9 cellular contexts compared by ENCODE assay signal in the genomic region with DNA sequence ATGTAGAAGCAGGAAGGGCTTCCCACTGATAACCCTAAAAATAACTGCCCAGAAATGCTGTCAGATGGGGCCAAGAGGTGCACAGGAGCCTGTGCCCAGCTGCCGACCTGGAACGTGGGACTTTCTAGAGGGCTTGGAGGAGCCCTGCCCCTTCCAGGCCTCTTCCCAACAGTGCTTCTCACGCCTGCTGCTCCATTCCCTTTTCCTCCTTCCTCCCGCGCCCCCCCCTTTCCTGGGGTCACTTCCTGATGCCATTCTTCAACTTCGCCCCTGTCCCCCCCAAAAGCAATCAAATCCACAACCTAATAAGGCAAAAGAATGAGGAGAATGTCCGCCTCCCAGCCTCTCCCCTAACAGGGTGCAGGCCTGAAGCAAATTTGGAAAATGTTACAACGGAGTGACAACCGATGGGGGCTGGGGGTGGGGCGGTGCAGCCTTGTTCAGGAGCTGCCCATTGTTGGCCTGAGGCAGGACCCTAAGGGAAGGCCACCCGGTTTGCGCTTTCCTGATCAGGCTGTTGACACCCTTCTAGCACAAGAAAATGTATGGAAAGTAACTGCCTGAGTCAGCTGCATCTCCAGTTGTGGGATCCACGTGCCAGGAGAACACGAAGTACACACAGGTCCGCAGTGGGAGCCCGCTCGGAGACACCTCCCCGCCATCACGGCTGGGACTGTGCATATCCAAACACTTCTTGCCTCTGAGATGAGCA. TPM values are rescaled to one million over a fixed set of nuclear protein-coding genes. Genes with fewer than 3 reads are reported as not detected.
DNase-seq lines count a peak whose midpoint lies in the region; ATAC-seq and TF ChIP-seq lines count a peak whose summit lies in the region.
"Had no signal": no experiment of that assay in that cellular context is flagged by ENCODE, and none has a peak within 500 bp of the region (broad histone marks: within the 10 kb centered on the region; RNA-seq: fewer than 3 reads in every experiment).

No MANE protein-coding gene starts in this region.

- H3K27ac ChIP-seq in CD8-positive, alpha-beta memory T cell (ENCODE audit: low read depth, low read length), result peak overlapping the region; percentile 14
- H3K27ac ChIP-seq in SK-N-SH (ENCODE audit: low read depth in 2 of 2, low read length in 1 of 2), result peak overlapping the region; percentile 81 to 86
- peak overlapping the region; percentile 95 for H3K27ac ChIP-seq in parathyroid adenoma

- no peaks in the 10 kb centered on the region for H3K9me2 ChIP-seq in SK-N-SH

- H3K27me3 Mint-ChIP-seq in CD8-positive, alpha-beta memory T cell, result no peaks in the 10 kb centered on the region

- no peak for TF ChIP-seq CTCF in SK-N-SH (IDR thresholded peaks at IDR 0.05)
- TF ChIP-seq CTCF in parathyroid adenoma (IDR thresholded peaks at IDR 0.05), result no peak

- CTCF ChIA-PET in CD8-positive, alpha-beta memory T cell (lab: Charles Lee), result interaction anchor here (1.5 kb wide), 1 partner anchor 263 kb away, joined by 3 read pairs; no protein-coding TSS in a partner anchor
- CTCF ChIA-PET in SK-N-SH (lab: Yijun Ruan, JAX), result interaction anchor here (1.2 to 1.3 kb wide), 2 partner anchors 31 to 122 kb away, joined by 3 to 4 read pairs; no protein-coding TSS in a partner anchor

- peaks cover 92% of the 10 kb centered on the region for H3K4me1 ChIP-seq in CD8-positive, alpha-beta memory T cell (ENCODE audit: insufficient read depth, low read length)
- H3K4me1 ChIP-seq in SK-N-SH (ENCODE audit: control insufficient read depth in 1 of 2, insufficient read depth in 2 of 2, low read depth in 1 of 2, low read length in 1 of 2) (peaks cover 43 to 72% of the 10 kb centered on the region in 2 experiments), parathyroid adenoma (peaks cover 78% of the 10 kb centered on the region)

- H3K4me1 Mint-ChIP-seq in CD8-positive, alpha-beta memory T cell, result peaks cover 81 to 97% (median 87%) of the 10 kb centered on the region in 3 donors

- peaks cover 3 to 24% (median 5%) of the 10 kb centered on the region in 3 donors for H3K36me3 Mint-ChIP-seq in CD8-positive, alpha-beta memory T cell

- no peaks in the 10 kb centered on the region for H3K27me3 ChIP-seq in CD8-positive, alpha-beta memory T cell (ENCODE audit: insufficient read depth, low read length, poor library complexity, severe bottlenecking)
- H3K27me3 ChIP-seq in SK-N-SH (ENCODE audit: insufficient read depth) (no peaks in the 10 kb centered on the region), parathyroid adenoma (ENCODE audit: control insufficient read depth, insufficient read depth, low read length) (no peaks in the 10 kb centered on the region)

- H3K4me3 ChIP-seq in CD8-positive, alpha-beta memory T cell (ENCODE audit: low read length), result no peak overlapping the region
- H3K4me3 ChIP-seq in SK-N-SH (ENCODE audit: low read depth in 2 of 2, low read length in 1 of 2) (no peak overlapping the region), parathyroid adenoma (ENCODE audit: low read depth, low read length) (no peak overlapping the region)

- peak overlapping the region; percentile 17 to 97 (median 58) for H3K27ac Mint-ChIP-seq in CD8-positive, alpha-beta memory T cell

- H2AFZ ChIP-seq in SK-N-SH (ENCODE audit: low read depth) (no peak overlapping the region), parathyroid adenoma (no peak overlapping the region)

- H3K9ac ChIP-seq in SK-N-SH (peak overlapping the region; percentile 48), parathyroid adenoma (no peak overlapping the region)

- no peaks in the 10 kb centered on the region for H3K9me3 Mint-ChIP-seq in CD8-positive, alpha-beta memory T cell

- H3F3A ChIP-seq in SK-N-SH (replicated peaks; ENCODE audit: insufficient read depth), result peaks cover 36% of the 10 kb centered on the region

- H3K9me3 ChIP-seq in CD8-positive, alpha-beta memory T cell (ENCODE audit: low read length), result no peaks in the 10 kb centered on the region
- H3K9me3 ChIP-seq in SK-N-SH (no peaks in the 10 kb centered on the region), parathyroid adenoma (ENCODE audit: control insufficient read depth, low read length) (no peaks in the 10 kb centered on the region)

- ATAC-seq in GM18519 (IDR thresholded peaks at IDR 0.05; ENCODE audit: low FRiP score, unreplicated experiment) (no peak), GM19395 (IDR thresholded peaks at IDR 0.05; ENCODE audit: unreplicated experiment) (no peak)

- H3K79me2 ChIP-seq in SK-N-SH (ENCODE audit: insufficient read depth), result peaks cover 100% of the 10 kb centered on the region
- H3K79me2 ChIP-seq in parathyroid adenoma, result peaks cover 86% of the 10 kb centered on the region

- H3K4me3 Mint-ChIP-seq in CD8-positive, alpha-beta memory T cell, result peak overlapping the region in 4 of 7 donors; percentile 7 to 68 (median 52)
- H3K4me3 Mint-ChIP-seq: activated CD4-positive, alpha-beta T cell treated with anti-CD3 and anti-CD28 coated beads for 36 hours had no signal

- WGBS in SK-N-SH (ENCODE audit: low lambda C conversion rate), result 61% methylated on average over 19 of the region's 19 CpGs

- no peaks in the 10 kb centered on the region for H3K36me3 ChIP-seq in CD8-positive, alpha-beta memory T cell (ENCODE audit: insufficient read depth, low read length)
- peaks cover 3 to 9% of the 10 kb centered on the region in 2 experiments for H3K36me3 ChIP-seq in SK-N-SH (replicated peaks in 1 of 2; ENCODE audit: control insufficient read depth in 1 of 2, insufficient read depth in 2 of 2, low read length in 1 of 2)
- no peaks in the 10 kb centered on the region for H3K36me3 ChIP-seq in parathyroid adenoma (ENCODE audit: control insufficient read depth, insufficient read depth, low read length)

- POLR2A ChIA-PET in CD8-positive, alpha-beta memory T cell (lab: Charles Lee), result no interaction called here
- POLR2A ChIA-PET in SK-N-SH (lab: Yijun Ruan, JAX), result interaction anchor here (2.2 kb wide), 1 partner anchor 18 kb away, joined by 10 read pairs; a partner anchor contains a TSS

- DNase-seq in CD8-positive, alpha-beta memory T cell, result no peak
- DNase-seq in SK-N-SH (no peak), glomerular visceral epithelial cell (ENCODE audit: extremely low spot score) (peak; percentile 58), SKM-1 treated with dmso at 0.1 percent for 144 hours (lab: John Stamatoyannopoulos, UW; ENCODE audit: unreplicated experiment) (no peak), midbrain (lab: John Stamatoyannopoulos, UW) (no peak)

- no peak for TF ChIP-seq RAD21 in SK-N-SH (IDR thresholded peaks at IDR 0.05; ENCODE audit: low read length)

- H3K4me2 ChIP-seq in SK-N-SH, result peak overlapping the region; percentile 69
- H3K4me2 ChIP-seq in parathyroid adenoma (ENCODE audit: low read length), result peak overlapping the region; percentile 28

- peak in 1 of 2 experiments; percentile 30; a peak in 1 of 4 replicates for TF ChIP-seq EP300 in SK-N-SH (IDR thresholded peaks at IDR 0.05; ENCODE audit: borderline replicate concordance in 1 of 2, low read depth in 1 of 2, low read length in 1 of 2)

- peaks cover 61% of the 10 kb centered on the region for H4K20me1 ChIP-seq in SK-N-SH (ENCODE audit: insufficient read depth)

TF ChIP-seq in SK-N-SH, 30 proteins besides CTCF, POLR2A, EP300 and RAD21:
- TF ChIP-seq RXRA (IDR thresholded peaks at IDR 0.05; ENCODE audit: borderline replicate concordance, low read depth) (0 out of 2 replicates have a peak, but pooled peaks have one; percentile 30), TCF12 (IDR thresholded peaks at IDR 0.05) (no peak)
- TF ChIP-seq, protein P1, sequence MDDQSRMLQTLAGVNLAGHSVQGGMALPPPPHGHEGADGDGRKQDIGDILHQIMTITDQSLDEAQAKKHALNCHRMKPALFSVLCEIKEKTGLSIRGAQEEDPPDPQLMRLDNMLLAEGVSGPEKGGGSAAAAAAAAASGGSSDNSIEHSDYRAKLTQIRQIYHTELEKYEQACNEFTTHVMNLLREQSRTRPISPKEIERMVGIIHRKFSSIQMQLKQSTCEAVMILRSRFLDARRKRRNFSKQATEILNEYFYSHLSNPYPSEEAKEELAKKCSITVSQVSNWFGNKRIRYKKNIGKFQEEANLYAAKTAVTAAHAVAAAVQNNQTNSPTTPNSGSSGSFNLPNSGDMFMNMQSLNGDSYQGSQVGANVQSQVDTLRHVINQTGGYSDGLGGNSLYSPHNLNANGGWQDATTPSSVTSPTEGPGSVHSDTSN (IDR thresholded peaks at IDR 0.05), result 0 out of 2 replicates have a peak, but pooled peaks have one; percentile 30

RNA-seq across cellular contexts. Expression of a gene that starts 18.7 kb away (rescaled TPM):
- total RNA-seq in CD8-positive, alpha-beta memory T cell, result 100 to 1,000 TPM; 295 to 314 TPM
- polyA plus RNA-seq in CD8-positive, alpha-beta memory T cell, result 31.9 TPM
- 494 and 598 TPM in 2 replicates for polyA plus RNA-seq in SK-N-SH (2012; rRNA removed)
- 222 and 365 TPM in 2 replicates for polyA plus RNA-seq in SK-N-SH (2012; cell fraction: cytosol; rRNA removed)
- polyA plus RNA-seq in SK-N-SH (2012; cell fraction: nucleus; rRNA removed), result 687 and 951 TPM in 2 replicates

RNA-seq across cellular contexts. Expression of a gene that starts 47.1 kb away (rescaled TPM):
- 100 to 1,000 TPM; 275 to 282 TPM for total RNA-seq in CD8-positive, alpha-beta memory T cell
- 401 TPM for polyA plus RNA-seq in CD8-positive, alpha-beta memory T cell
- polyA plus RNA-seq in SK-N-SH (2012; rRNA removed), result 405 and 484 TPM in 2 replicates
- polyA plus RNA-seq in SK-N-SH (2012; cell fraction: cytosol; rRNA removed), result 274 and 343 TPM in 2 replicates
- 285 and 487 TPM in 2 replicates for polyA plus RNA-seq in SK-N-SH (2012; cell fraction: nucleus; rRNA removed)

RNA-seq across cellular contexts. Expression of a gene that starts 48.4 kb away (rescaled TPM):
- total RNA-seq in CD8-positive, alpha-beta memory T cell, result 100 to 1,000 TPM; 161 to 162 TPM
- 178 TPM for polyA plus RNA-seq in CD8-positive, alpha-beta memory T cell
- polyA plus RNA-seq in SK-N-SH (2012; rRNA removed), result 0.31 and 0.37 TPM in 2 replicates
- 0.10 and 0.20 TPM in 2 replicates for polyA plus RNA-seq in SK-N-SH (2012; cell fraction: cytosol; rRNA removed)
- 2.8 TPM in 2 replicates for polyA plus RNA-seq in SK-N-SH (2012; cell fraction: nucleus; rRNA removed)

Comparison
In these comparisons a context has a peak if more than half of its experiments do, and no peak if none do; other contexts are left out.
1. H3K27ac ChIP-seq: peak in every context shown above with its lines; median percentile 95 in parathyroid adenoma; 84 in SK-N-SH; 14 in CD8-positive, alpha-beta memory T cell.
2. RNA of a gene that starts 48.4 kb away (polyA plus RNA-seq): 178 TPM in CD8-positive, alpha-beta memory T cell (single experiment); 0.10 to 2.8 TPM in SK-N-SH; every median in the first group is over 10 times any median in the second.